22 cellular contexts compared by ENCODE assay signal in the genomic region with DNA sequence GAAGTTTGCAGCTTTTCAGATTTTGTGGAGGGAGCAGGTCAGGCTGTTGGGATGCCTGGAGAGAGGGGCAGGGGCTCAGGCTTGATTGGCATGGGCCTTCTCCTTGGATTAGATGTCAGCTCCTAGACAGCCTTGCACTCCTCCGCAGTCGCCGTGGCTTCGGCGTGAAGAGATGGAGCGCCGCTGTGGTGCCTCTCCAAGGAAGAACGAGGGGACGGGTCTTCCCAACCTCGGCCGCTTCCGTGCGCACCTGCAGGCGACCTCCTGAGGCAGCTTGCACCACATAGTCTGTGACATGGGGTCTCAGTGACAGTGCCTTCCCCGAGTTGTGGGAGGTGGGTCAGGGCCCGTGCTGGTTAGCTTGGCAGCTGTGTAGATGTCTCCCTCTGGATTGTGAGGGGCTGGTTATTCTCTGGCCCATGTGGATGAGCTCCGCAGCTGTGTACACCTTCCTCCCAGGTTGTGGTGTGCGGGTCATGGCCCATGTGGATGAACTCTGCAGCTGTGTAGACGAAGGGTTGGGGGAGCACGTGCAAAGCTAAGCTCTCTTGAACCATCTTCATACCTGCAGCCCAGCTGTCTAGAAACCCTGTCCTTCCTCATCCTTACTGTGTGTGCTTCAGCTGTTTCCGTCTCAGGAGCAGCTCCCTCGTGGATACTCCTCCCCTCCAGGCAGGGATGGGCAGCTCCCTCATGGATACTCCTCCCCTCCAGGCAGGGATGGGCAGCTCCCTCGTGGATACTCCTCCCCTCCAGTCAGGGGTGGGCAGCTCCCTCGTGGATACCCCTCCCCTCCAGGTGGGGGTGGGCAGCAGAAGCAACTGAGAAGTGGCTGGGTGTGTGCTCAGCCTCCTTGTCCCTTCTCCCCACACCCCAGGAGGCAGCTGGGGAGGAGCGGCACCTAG.
A peak's percentile ranks its signal among the peaks of the same experiment; 100 is the strongest.
DNase-seq lines count a peak whose midpoint lies in the region; ATAC-seq, FAIRE-seq and TF ChIP-seq lines count a peak whose summit lies in the region.
"Had no signal": no experiment of that assay in that cellular context is flagged by ENCODE, and none has a peak within 500 bp of the region (broad histone marks: within the 10 kb centered on the region; RNA-seq: fewer than 3 reads in every experiment).

No MANE protein-coding gene starts in this region.

- H3K9me3 ChIP-seq in heart right ventricle (no peaks in the 10 kb centered on the region), esophagus muscularis mucosa (no peaks in the 10 kb centered on the region), mucosa of descending colon (no peaks in the 10 kb centered on the region)

- intact Hi-C loops in heart right ventricle (cut with DNase I), result loop anchor here in 2 of 10 donors (10.0 kb wide), 4 partner anchors 46 to 226 kb away; no protein-coding TSS in a partner anchor
- intact Hi-C loops in left cardiac atrium (cut with DNase I), result loop anchor here (10.0 kb wide), 2 partner anchors 46 to 164 kb away; no protein-coding TSS in a partner anchor
- intact Hi-C loops in esophagus muscularis mucosa (cut with DNase I), result loop anchor here (5.0 kb wide), 2 partner anchors 33 to 172 kb away; partner anchors contain the start of gene LDLRAD4
- intact Hi-C loops in mucosa of descending colon (cut with DNase I, micrococcal nuclease), result no loop called here

- WGBS in heart right ventricle, 2 donors, result 84 to 87% methylated on average over 25 of the region's 25 CpGs
- WGBS in esophagus muscularis mucosa, result 88% methylated on average over 24 of the region's 25 CpGs

- H3K27ac ChIP-seq in heart right ventricle (peak overlapping the region in 9 of 10 donors; percentile 3 to 72 (median 57)), esophagus muscularis mucosa (replicated peaks in 1 of 4) (peak overlapping the region; percentile 8 to 60 (median 41))
- H3K27ac ChIP-seq: neural progenitor cell had no signal

- no peaks in the 10 kb centered on the region for H3K27me3 ChIP-seq in heart right ventricle
- no peaks in the 10 kb centered on the region for H3K27me3 ChIP-seq in esophagus muscularis mucosa
- H3K27me3 ChIP-seq: neural progenitor cell had no signal

- FAIRE-seq in urothelium cell line (lab: Jason Lieb, UNC) (peak; percentile 96), GM19239 (lab: Jason Lieb, UNC) (no peak)

- TF ChIP-seq POLR2A in esophagus muscularis mucosa (IDR thresholded peaks at IDR 0.05; ENCODE audit: low read depth), result no peak

- H3K4me3 ChIP-seq in heart right ventricle (no peak overlapping the region), esophagus muscularis mucosa (no peak overlapping the region), mucosa of descending colon (no peak overlapping the region)
- H3K4me3 ChIP-seq: neural progenitor cell had no signal

- TF ChIP-seq EP300 in esophagus muscularis mucosa (IDR thresholded peaks at IDR 0.05), result no peak

- peaks cover 2 to 55% (median 22%) of the 10 kb centered on the region in 9 donors for H3K4me1 ChIP-seq in heart right ventricle
- H3K4me1 ChIP-seq in esophagus muscularis mucosa, result peaks cover 27 to 38% (median 34%) of the 10 kb centered on the region in 4 donors
- H3K4me1 ChIP-seq in mucosa of descending colon (ENCODE audit: low read depth), result no peaks in the 10 kb centered on the region
- H3K4me1 ChIP-seq: neural progenitor cell had no signal

- DNase-seq in heart right ventricle (no peak), left cardiac atrium (no peak), esophagus muscularis mucosa (ENCODE audit: extremely low spot score) (no peak), mucosa of descending colon (no peak), urothelium cell line (ENCODE audit: low spot score) (no peak), GM19239 (ENCODE audit: insufficient read length, low spot score) (no peak)
- DNase-seq: activated CD4-positive, alpha-beta T cell treated with anti-CD3 and anti-CD28 coated beads, Interleukin-2, amount 10 ng/mL, durations not matched to agents 7 days and 5 days; activated naive CD8-positive, alpha-beta T cell treated with anti-CD3 and anti-CD28 coated beads for 36 hours; activated T-cell treated with anti-CD3 and anti-CD28 coated beads, Interleukin-2, amount 50 U/mL, for 1 hour; dermis blood vessel endothelial cell; DMS79 treated with DMSO at 0.1 percent for 48 hours; GOT3; immature natural killer cell; mesendoderm; NCI-H226; RPMI8226; stimulated activated CD4-positive, alpha-beta T cell treated with anti-CD3 and anti-CD28 coated beads, Interleukin-15, amount 100 ng/mL, for 24 hours; stimulated activated naive B cell treated with anti-CD40 and anti-IgM and Interleukin-4, amounts not matched to agents 10 μg/mL and 1 μg/mL and 100 μg/mL, for 72 hours had no signal

- no peak for TF ChIP-seq CTCF in heart right ventricle (IDR thresholded peaks at IDR 0.05)
- TF ChIP-seq CTCF in esophagus muscularis mucosa (IDR thresholded peaks at IDR 0.05), result no peak
- no peak for TF ChIP-seq CTCF in mucosa of descending colon (IDR thresholded peaks at IDR 0.05)

- ATAC-seq in heart right ventricle (peak in 4 of 8 donors; percentile 13 to 54 (median 34)), left cardiac atrium (no peak), mucosa of descending colon (peak; percentile 10), GM21515 (IDR thresholded peaks at IDR 0.05; ENCODE audit: unreplicated experiment) (no peak), HG03108 (IDR thresholded peaks at IDR 0.05; ENCODE audit: unreplicated experiment) (no peak)
- ATAC-seq: CD8-positive, alpha-beta T cell; stimulated activated naive B cell treated with anti-CD40 and anti-IgM and Interleukin-4, amounts not matched to agents 10 μg/mL and 1 μg/mL and 100 μg/mL, for 72 hours had no signal

- H3K36me3 ChIP-seq in heart right ventricle (peaks cover 0 to 19% (median 0%) of the 10 kb centered on the region in 9 donors), esophagus muscularis mucosa (peaks cover 0 to 2% (median 0%) of the 10 kb centered on the region in 4 donors), mucosa of descending colon (ENCODE audit: low read depth) (no peaks in the 10 kb centered on the region)
- H3K36me3 ChIP-seq: neural progenitor cell had no signal

Comparison
In these comparisons a context has a peak if more than half of its experiments do, and no peak if none do; other contexts are left out.
1. intact Hi-C loops: an anchor here in left cardiac atrium (10.0 kb wide) and esophagus muscularis mucosa (5.0 kb wide); none called in mucosa of descending colon.